Comparison of ENCODE assay signal across 9 cellular contexts in the genomic region with DNA sequence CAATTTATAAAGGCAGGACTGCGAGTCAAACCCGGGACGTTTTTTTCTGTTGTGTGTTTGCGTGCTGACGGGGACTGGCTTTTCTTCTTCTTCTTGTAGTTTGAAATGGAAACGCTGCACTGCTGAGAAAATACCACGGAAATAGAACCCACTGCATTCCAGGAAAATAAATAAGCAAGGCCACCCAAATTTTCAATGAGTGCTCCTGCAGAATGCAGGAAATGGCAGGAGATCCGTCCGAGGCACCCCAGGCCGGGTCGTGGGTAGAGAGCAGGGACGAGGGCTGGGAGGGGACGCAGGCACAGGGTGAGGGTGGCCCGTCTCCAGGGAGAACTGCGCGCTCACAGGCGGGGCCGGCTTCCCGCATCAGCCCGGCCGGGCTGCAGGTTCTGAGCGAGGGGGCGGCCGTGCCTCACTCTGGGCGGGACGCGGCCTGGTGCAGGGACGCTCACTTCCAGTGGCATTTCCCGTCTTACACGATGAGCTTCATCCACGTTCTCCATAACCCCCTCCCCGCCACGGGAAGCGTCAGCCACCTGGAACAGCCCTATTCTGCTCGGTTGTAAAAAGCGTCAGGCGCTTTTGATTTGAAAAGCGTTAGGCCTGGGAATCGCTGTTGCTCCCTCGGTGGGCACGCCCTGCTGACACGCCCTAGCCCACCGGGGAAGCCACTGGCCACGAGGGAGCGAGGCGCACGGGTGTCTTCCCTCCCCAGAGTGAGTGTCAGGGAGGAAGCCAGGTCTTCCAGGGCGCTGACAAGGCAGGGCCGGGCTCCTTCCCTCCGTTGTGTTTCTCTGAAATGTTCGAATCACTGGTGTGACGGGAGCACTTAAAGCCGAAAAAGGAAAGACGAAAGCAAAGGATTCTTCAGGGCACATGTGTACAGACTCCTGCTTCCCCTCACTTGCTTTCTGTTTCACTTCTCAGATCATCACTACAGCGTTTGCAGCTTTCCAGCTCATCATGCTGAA. TPM values are rescaled to one million over a fixed set of nuclear protein-coding genes. Genes with fewer than 3 reads are reported as not detected.
DNase-seq lines count a peak whose midpoint lies in the region; ATAC-seq and TF ChIP-seq lines count a peak whose summit lies in the region.
"Had no signal": no experiment of that assay in that cellular context is flagged by ENCODE, and none has a peak within 500 bp of the region (broad histone marks: within the 10 kb centered on the region; RNA-seq: fewer than 3 reads in every experiment).

No MANE protein-coding gene starts in this region.

- H3K27me3 ChIP-seq in esophagus muscularis mucosa = no peaks in the 10 kb centered on the region

- H3K4me1 ChIP-seq in esophagus muscularis mucosa = peaks cover 9 to 21% (median 21%) of the 10 kb centered on the region in 4 donors

- no peaks in the 10 kb centered on the region for H3K9me3 Mint-ChIP-seq in activated T-cell treated with anti-CD3 and anti-CD28 coated beads, Interleukin-2, amount 50 U/mL, for 24 hours
- H3K9me3 Mint-ChIP-seq in stimulated activated memory B cell treated with anti-CD40 and anti-IgM and Interleukin-4, amounts not matched to agents 10 μg/mL and 1 μg/mL and 100 μg/mL, for 72 hours = no peaks in the 10 kb centered on the region

- DNase-seq in DMS 273 (lab: John Stamatoyannopoulos, UW; ENCODE audit: unreplicated experiment) (peak; percentile 42), DMS 273 treated with DMSO at 0.1 percent for 48 hours (lab: John Stamatoyannopoulos, UW) (no peak), NCI-H526 (lab: John Stamatoyannopoulos, UW) (peak; percentile 25 to 68), esophagus muscularis mucosa (ENCODE audit: extremely low spot score) (no peak), myocyte (ENCODE audit: low read depth) (peak; percentile 48)
- peak; percentile 79 for DNase-seq in activated T-cell treated with anti-CD3 and anti-CD28 coated beads, Interleukin-2, amount 50 U/mL, for 24 hours

- H3K36me3 Mint-ChIP-seq in activated T-cell treated with anti-CD3 and anti-CD28 coated beads, Interleukin-2, amount 50 U/mL, for 24 hours (ENCODE audit: low read depth) = peaks cover 4% of the 10 kb centered on the region
- H3K36me3 Mint-ChIP-seq in stimulated activated memory B cell treated with anti-CD40 and anti-IgM and Interleukin-4, amounts not matched to agents 10 μg/mL and 1 μg/mL and 100 μg/mL, for 72 hours = no peaks in the 10 kb centered on the region

- H3K9me3 ChIP-seq in esophagus muscularis mucosa = no peaks in the 10 kb centered on the region

- H3K27me3 Mint-ChIP-seq in activated T-cell treated with anti-CD3 and anti-CD28 coated beads, Interleukin-2, amount 50 U/mL, for 24 hours = peaks cover 5% of the 10 kb centered on the region
- H3K27me3 Mint-ChIP-seq in stimulated activated memory B cell treated with anti-CD40 and anti-IgM and Interleukin-4, amounts not matched to agents 10 μg/mL and 1 μg/mL and 100 μg/mL, for 72 hours = no peaks in the 10 kb centered on the region

- H3K27ac ChIP-seq in esophagus muscularis mucosa (replicated peaks in 1 of 4) = peak overlapping the region; percentile 93 to 98 (median 96)
- H3K27ac ChIP-seq: 22Rv1 had no signal

- no peaks in the 10 kb centered on the region for H3K36me3 ChIP-seq in esophagus muscularis mucosa

- TF ChIP-seq EP300 in esophagus muscularis mucosa (IDR thresholded peaks at IDR 0.05) = no peak

- peak overlapping the region; percentile 70 to 81 (median 74) for H3K4me3 ChIP-seq in esophagus muscularis mucosa

- WGBS in esophagus muscularis mucosa = 3% methylated on average over 27 of the region's 55 CpGs

- TF ChIP-seq CTCF in esophagus muscularis mucosa (IDR thresholded peaks at IDR 0.05) = no peak

- peak overlapping the region; percentile 90 for H3K4me3 Mint-ChIP-seq in activated T-cell treated with anti-CD3 and anti-CD28 coated beads, Interleukin-2, amount 50 U/mL, for 24 hours
- H3K4me3 Mint-ChIP-seq in stimulated activated memory B cell treated with anti-CD40 and anti-IgM and Interleukin-4, amounts not matched to agents 10 μg/mL and 1 μg/mL and 100 μg/mL, for 72 hours = peak overlapping the region; percentile 98

- peak overlapping the region; percentile 99 for H3K27ac Mint-ChIP-seq in activated T-cell treated with anti-CD3 and anti-CD28 coated beads, Interleukin-2, amount 50 U/mL, for 24 hours
- H3K27ac Mint-ChIP-seq in stimulated activated memory B cell treated with anti-CD40 and anti-IgM and Interleukin-4, amounts not matched to agents 10 μg/mL and 1 μg/mL and 100 μg/mL, for 72 hours = peak overlapping the region; percentile 96

- peaks cover 34% of the 10 kb centered on the region for H3K4me1 Mint-ChIP-seq in activated T-cell treated with anti-CD3 and anti-CD28 coated beads, Interleukin-2, amount 50 U/mL, for 24 hours (ENCODE audit: low read depth)
- peaks cover 20% of the 10 kb centered on the region for H3K4me1 Mint-ChIP-seq in stimulated activated memory B cell treated with anti-CD40 and anti-IgM and Interleukin-4, amounts not matched to agents 10 μg/mL and 1 μg/mL and 100 μg/mL, for 72 hours

- intact Hi-C loops in esophagus muscularis mucosa (cut with DNase I) = no loop called here

- ATAC-seq in HG02759 (IDR thresholded peaks at IDR 0.05; ENCODE audit: unreplicated experiment) = peak; percentile 84
- peak; percentile 93 for ATAC-seq in stimulated activated memory B cell treated with anti-CD40 and anti-IgM and Interleukin-4, amounts not matched to agents 10 μg/mL and 1 μg/mL and 100 μg/mL, for 72 hours

- no peak for TF ChIP-seq POLR2A in esophagus muscularis mucosa (IDR thresholded peaks at IDR 0.05; ENCODE audit: low read depth)

RNA-seq across cellular contexts. Expression of a gene that starts 17.9 kb away (rescaled TPM):
- 10 to 100 TPM; 20.9 to 28.5 (median 24.6) TPM for total RNA-seq in esophagus muscularis mucosa
- total RNA-seq in myocyte = 30.0 and 30.5 TPM in 2 replicates
- polyA plus RNA-seq in myocyte (2012) = 14.8 TPM

RNA-seq across cellular contexts. Expression of a gene that starts 54.0 kb away (rescaled TPM):
- total RNA-seq in esophagus muscularis mucosa (1 to 10 TPM in 2 of 4 donors, under 1 TPM in 1, not detected in 1; 0.83 to 1.7 (median 1.2) TPM), myocyte (0.36 TPM in 1 of 2 replicates, not detected in the other)
- polyA plus RNA-seq in myocyte (2012) = 0.20 TPM

Comparison
In these comparisons a context has a peak if more than half of its experiments do, and no peak if none do; other contexts are left out.
1. DNase-seq: peak in DMS 273 (single experiment), NCI-H526 (2 of 2), activated T-cell treated with anti-CD3 and anti-CD28 coated beads, Interleukin-2, amount 50 U/mL, for 24 hours (single experiment) and myocyte (single experiment); none in DMS 273 treated with DMSO at 0.1 percent for 48 hours (single experiment) and esophagus muscularis mucosa (single experiment).